ENCODE assay signal across 9 cellular contexts in the genomic region with DNA sequence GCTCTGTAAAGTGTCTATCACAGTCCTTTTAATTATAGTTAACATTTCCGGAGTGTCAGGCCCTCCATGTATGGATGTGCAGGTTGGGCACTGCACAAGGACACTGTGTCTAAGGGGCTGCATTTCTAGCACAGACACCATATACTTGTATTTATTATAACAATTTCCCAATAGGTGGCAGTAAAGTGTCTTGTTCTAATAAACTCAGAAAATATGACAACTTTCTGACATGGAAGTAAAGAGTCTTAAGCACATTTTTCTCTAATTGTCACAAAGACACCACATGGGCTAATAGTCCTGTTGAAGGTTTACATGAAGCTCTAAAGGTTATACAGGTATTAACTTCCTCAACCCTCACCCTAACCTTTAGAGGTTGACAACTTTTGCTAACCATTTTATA.
DNase-seq lines count a peak whose midpoint lies in the region; ATAC-seq and TF ChIP-seq lines count a peak whose summit lies in the region.
"Had no signal": no experiment of that assay in that cellular context is flagged by ENCODE, and none has a peak within 500 bp of the region (broad histone marks: within the 10 kb centered on the region; RNA-seq: fewer than 3 reads in every experiment).

No MANE protein-coding gene starts in this region.

- H3K9me3 Mint-ChIP-seq in natural killer cell: no peaks in the 10 kb centered on the region

- ATAC-seq in stimulated activated naive CD8-positive, alpha-beta T cell treated with anti-CD3 and anti-CD28 coated beads, Interleukin-15, Interleukin-2, amounts not matched to agents 100 U/mL and 50 U/mL, for 24 hours: no peak
- ATAC-seq in GM19035 (IDR thresholded peaks at IDR 0.05; ENCODE audit: unreplicated experiment) (no peak), natural killer cell (no peak)

- H3K27ac Mint-ChIP-seq in natural killer cell: no peak overlapping the region

- DNase-seq in NCI-H2171 treated with DMSO at 0.1 percent for 48 hours (lab: John Stamatoyannopoulos, UW) (peak; percentile 42), NCI-H2171 (lab: John Stamatoyannopoulos, UW) (no peak), NCI-H1694 (lab: John Stamatoyannopoulos, UW) (peak; percentile 77), choroid plexus epithelial cell (ENCODE audit: low read depth) (peak; percentile 70), skeletal muscle cell (ENCODE audit: low read depth) (peak; percentile 6), natural killer cell (no peak)
- no peak for DNase-seq in stimulated activated naive CD8-positive, alpha-beta T cell treated with anti-CD3 and anti-CD28 coated beads, Interleukin-15, Interleukin-2, amounts not matched to agents 100 U/mL and 50 U/mL, for 24 hours

- no peak overlapping the region for H3K4me3 Mint-ChIP-seq in natural killer cell

- H3K4me3 ChIP-seq in choroid plexus epithelial cell (ENCODE audit: low read depth, low read length): no peak overlapping the region
- no peak overlapping the region for H3K4me3 ChIP-seq in skeletal muscle cell (ENCODE audit: low read depth, low read length)
- H3K4me3 ChIP-seq: BLaER1 treated with 17β-estradiol and CSF1 and Interleukin-3, amounts not matched to agents 10 nM and 100 nM had no signal

- peaks cover 3 to 13% of the 10 kb centered on the region in 2 donors for H3K4me1 Mint-ChIP-seq in natural killer cell

- H3K27me3 Mint-ChIP-seq in natural killer cell (ENCODE audit: low read depth in 2 of 2): no peaks in the 10 kb centered on the region

- TF ChIP-seq CTCF in choroid plexus epithelial cell (conservative IDR thresholded peaks at IDR 0.05; ENCODE audit: low read depth, low read length) (peak; percentile 41), natural killer cell (IDR thresholded peaks at IDR 0.05) (no peak)

- intact Hi-C loops in natural killer cell (cut with micrococcal nuclease): no loop called here

- H3K36me3 Mint-ChIP-seq in natural killer cell: no peaks in the 10 kb centered on the region

Comparison
In these comparisons a context has a peak if more than half of its experiments do, and no peak if none do; other contexts are left out.
1. DNase-seq: peak in NCI-H2171 treated with DMSO at 0.1 percent for 48 hours (single experiment), NCI-H1694 (single experiment), choroid plexus epithelial cell (single experiment) and skeletal muscle cell (single experiment); none in NCI-H2171 (single experiment), stimulated activated naive CD8-positive, alpha-beta T cell treated with anti-CD3 and anti-CD28 coated beads, Interleukin-15, Interleukin-2, amounts not matched to agents 100 U/mL and 50 U/mL, for 24 hours (single experiment) and natural killer cell (single experiment).